ENCODE assay signal across 16 cellular contexts in genomic region chrX:53813663-53814440, GRCh38.
DNase-seq lines count a peak whose midpoint lies in the region; ATAC-seq and TF ChIP-seq lines count a peak whose summit lies in the region.
"Had no signal": no experiment of that assay in that cellular context is flagged by ENCODE, and none has a peak within 500 bp of the region (broad histone marks: within the 10 kb centered on the region; RNA-seq: fewer than 3 reads in every experiment).

No MANE protein-coding gene starts in this region.

- ATAC-seq in HG02938 (IDR thresholded peaks at IDR 0.05; ENCODE audit: unreplicated experiment): no peak
- no peak for ATAC-seq in GM18867 (IDR thresholded peaks at IDR 0.05; ENCODE audit: unreplicated experiment)

- H4K5ac ChIP-seq in mesendoderm (ENCODE audit: low read length): no peak overlapping the region

- H3K27ac ChIP-seq in breast epithelium (no peak overlapping the region), PC-9 (no peak overlapping the region), mesendoderm (ENCODE audit: low read depth, low read length) (no peak overlapping the region)
- H3K27ac ChIP-seq: 22Rv1 had no signal

- H3K79me1 ChIP-seq in mesendoderm (ENCODE audit: low read length): no peaks in the 10 kb centered on the region

- TF ChIP-seq POLR2A in breast epithelium (IDR thresholded peaks at IDR 0.05): no peak

- H3K27me3 Mint-ChIP-seq in MCF 10A (ENCODE audit: insufficient read depth, unreplicated experiment): peaks cover 52% of the 10 kb centered on the region
- H3K27me3 Mint-ChIP-seq: B cell; CD4-positive, alpha-beta T cell had no signal

- H3K9me3 Mint-ChIP-seq in MCF 10A (ENCODE audit: unreplicated experiment): no peaks in the 10 kb centered on the region
- H3K9me3 Mint-ChIP-seq: CD4-positive, alpha-beta T cell had no signal

- no peak overlapping the region for H3K56ac ChIP-seq in mesendoderm (ENCODE audit: low read length)

- H3K79me2 ChIP-seq in PC-9 (ENCODE audit: low read depth): no peaks in the 10 kb centered on the region
- no peaks in the 10 kb centered on the region for H3K79me2 ChIP-seq in mesendoderm (ENCODE audit: control insufficient read depth, insufficient read depth, low read length)

- BruUV-seq in MCF 10A (replicated peaks; lab: Mats Ljungman, UMichigan) (no TSS peak), PC-9 (replicated peaks; lab: Mats Ljungman, UMichigan) (no TSS peak)

- H3K27ac Mint-ChIP-seq in MCF 10A (ENCODE audit: low read depth, unreplicated experiment): no peak overlapping the region
- H3K27ac Mint-ChIP-seq: B cell; CD4-positive, alpha-beta T cell had no signal

- H4K20me1 ChIP-seq in PC-9 (ENCODE audit: insufficient read depth): no peaks in the 10 kb centered on the region

- no peaks in the 10 kb centered on the region for H3K4me1 Mint-ChIP-seq in MCF 10A (ENCODE audit: insufficient read depth, unreplicated experiment)
- H3K4me1 Mint-ChIP-seq: B cell had no signal

- H2BK5ac ChIP-seq in mesendoderm (ENCODE audit: low read length): no peak overlapping the region

- H3K18ac ChIP-seq in mesendoderm (ENCODE audit: low read length): no peak overlapping the region

- WGBS in mesendoderm (ENCODE audit: extremely low coverage, insufficient coverage, low lambda C conversion rate): no CpG with 5 or more reads among the region's 15 CpGs

- H3K4me2 ChIP-seq in PC-9 (peak overlapping the region; percentile 51), mesendoderm (ENCODE audit: low read length) (no peak overlapping the region)

- H3K4me1 ChIP-seq in breast epithelium (no peaks in the 10 kb centered on the region), PC-9 (replicated peaks; ENCODE audit: insufficient read depth) (no peaks in the 10 kb centered on the region; the same call in 1 of the 2 replicates), mesendoderm (ENCODE audit: control insufficient read depth, low read depth, low read length) (no peaks in the 10 kb centered on the region)

- H2AFZ ChIP-seq in PC-9: no peak overlapping the region

- peaks cover 0 to 15% of the 10 kb centered on the region in 2 donors for H3K27me3 ChIP-seq in breast epithelium
- H3K27me3 ChIP-seq in PC-9 (ENCODE audit: insufficient read depth, low read depth): no peaks in the 10 kb centered on the region
- no peaks in the 10 kb centered on the region for H3K27me3 ChIP-seq in mesendoderm (ENCODE audit: insufficient read depth, low read length, poor library complexity)

- CTCF ChIA-PET in MCF 10A (lab: Yijun Ruan, JAX): no interaction called here
- CTCF ChIA-PET in PC-9 (lab: Charles Lee): no interaction called here

- H2BK120ac ChIP-seq in mesendoderm (ENCODE audit: low read depth, low read length): no peak overlapping the region

- intact Hi-C loops in MCF 10A (cut with micrococcal nuclease): no loop called here
- intact Hi-C loops in breast epithelium (cut with DNase I; ENCODE audit: low total_unique reads): loop anchor here (1.0 kb wide), 1 partner anchor 8 kb away; no protein-coding TSS in a partner anchor
- intact Hi-C loops in PC-9 (cut with micrococcal nuclease; ENCODE audit: unreplicated experiment): loop anchor here (1.0 to 5.0 kb wide), 3 partner anchors 87 to 132 kb away; no protein-coding TSS in a partner anchor

- no peak overlapping the region for H2AK5ac ChIP-seq in mesendoderm (ENCODE audit: low read length)

- TF ChIP-seq CTCF in MCF 10A (IDR thresholded peaks at IDR 0.05; ENCODE audit: unreplicated experiment) (no peak), breast epithelium (IDR thresholded peaks at IDR 0.05) (no peak), PC-9 (conservative IDR thresholded peaks at IDR 0.05) (no peak)

- H3K9me3 ChIP-seq in breast epithelium (peaks cover 0 to 8% of the 10 kb centered on the region in 2 donors), PC-9 (ENCODE audit: insufficient read depth, low read depth) (no peaks in the 10 kb centered on the region)

- H2BK15ac ChIP-seq in mesendoderm (replicated peaks; ENCODE audit: low read depth): no peak overlapping the region

- no peak overlapping the region for H3K4ac ChIP-seq in mesendoderm (ENCODE audit: low read depth, low read length)

- H3K4me3 ChIP-seq in breast epithelium (no peak overlapping the region), PC-9 (no peak overlapping the region), mesendoderm (ENCODE audit: low read length) (no peak overlapping the region)

- H3K36me3 ChIP-seq in breast epithelium (no peaks in the 10 kb centered on the region), PC-9 (ENCODE audit: low read depth) (no peaks in the 10 kb centered on the region), mesendoderm (ENCODE audit: control insufficient read depth, insufficient read depth, low read length) (no peaks in the 10 kb centered on the region)

- POLR2A ChIA-PET in MCF 10A (lab: Yijun Ruan, JAX): no interaction called here
- POLR2A ChIA-PET in PC-9 (lab: Charles Lee; ENCODE audit: unreplicated experiment): interaction anchor here (0.5 to 1.1 kb wide), 4 partner anchors 100 to 130 kb away, joined by 3 to 19 read pairs (median 8); no protein-coding TSS in a partner anchor

- H3K9ac ChIP-seq in mesendoderm (ENCODE audit: low read length): no peak overlapping the region

- peak; percentile 2 for DNase-seq in MCF 10A (ENCODE audit: unreplicated experiment)
- no peak for DNase-seq in breast epithelium (ENCODE audit: low spot score in 2 of 2)
- DNase-seq in ELF-1 (ENCODE audit: low read depth, low spot score): peak; percentile 68
- DNase-seq in PC-9: peak; percentile 61 to 81
- peak; percentile 17 for DNase-seq in mesendoderm
- DNase-seq in OCI-M2 (lab: John Stamatoyannopoulos, UW; ENCODE audit: unreplicated experiment): no peak
- DNase-seq: ACHN; C1 segment of cervical spinal cord; CD4-positive, alpha-beta T cell; DMS153; DMS79 treated with DMSO at 0.1 percent for 48 hours; GF-D8 had no signal

- no peaks in the 10 kb centered on the region for H3K9me2 ChIP-seq in PC-9 (ENCODE audit: insufficient read depth)

- no peaks in the 10 kb centered on the region for H3F3A ChIP-seq in PC-9 (ENCODE audit: insufficient read depth, low read depth)

- no peak overlapping the region for H3K4me3 Mint-ChIP-seq in MCF 10A (ENCODE audit: unreplicated experiment)
- H3K4me3 Mint-ChIP-seq: B cell; CD4-positive, alpha-beta T cell had no signal

- no peak overlapping the region for H4K8ac ChIP-seq in mesendoderm (ENCODE audit: low read depth, low read length)

- no peaks in the 10 kb centered on the region for H3K36me3 Mint-ChIP-seq in MCF 10A (ENCODE audit: insufficient read depth, unreplicated experiment)

- H3K23ac ChIP-seq in mesendoderm (ENCODE audit: low read length): no peak overlapping the region

Comparison
In these comparisons a context has a peak if more than half of its experiments do, and no peak if none do; other contexts are left out.
1. DNase-seq: peak in MCF 10A (single experiment), ELF-1 (single experiment), PC-9 (2 of 2) and mesendoderm (single experiment); none in breast epithelium (0 of 2) and OCI-M2 (single experiment).